In genomic region chr15:65082303-65082958, GRCh38 we compare ENCODE assay signal across 8 cellular contexts. TPM values are rescaled to one million over a fixed set of nuclear protein-coding genes. Genes with fewer than 3 reads are reported as not detected.
DNase-seq lines count a peak whose midpoint lies in the region; ATAC-seq and TF ChIP-seq lines count a peak whose summit lies in the region.

No MANE protein-coding gene starts in this region.

- H3K4me3 Mint-ChIP-seq in GM23338, result peak overlapping the region; percentile 18

- no peaks in the 10 kb centered on the region; the same call in 2 of the 3 replicates for H3K36me3 Mint-ChIP-seq in GM23338 (ENCODE audit: low read depth)

- ATAC-seq in GM23338, result peak; percentile 30
- no peak for ATAC-seq in psoas muscle
- no peak for ATAC-seq in HG03139 (IDR thresholded peaks at IDR 0.05; ENCODE audit: unreplicated experiment)
- no peak for ATAC-seq in gastrocnemius medialis
- no peak for ATAC-seq in GM21381 (IDR thresholded peaks at IDR 0.05; ENCODE audit: unreplicated experiment)

- H3K4me3 ChIP-seq in GM23338, result peak overlapping the region; percentile 42
- H3K4me3 ChIP-seq in NT2/D1 (ENCODE audit: insufficient read length, low read depth), result no peak overlapping the region
- H3K4me3 ChIP-seq in colonic mucosa, result no peak overlapping the region
- H3K4me3 ChIP-seq in psoas muscle, result no peak overlapping the region
- no peak overlapping the region for H3K4me3 ChIP-seq in gastrocnemius medialis

- H3K27ac ChIP-seq in GM23338 (ENCODE audit: low read depth) (peak overlapping the region; percentile 84), colonic mucosa (peak overlapping the region; percentile 25), psoas muscle (peak overlapping the region; percentile 54), gastrocnemius medialis (peak overlapping the region in 1 of 4 donors; percentile 8)

- H3K9ac ChIP-seq in NT2/D1 (ENCODE audit: insufficient read length, low read depth) (peak overlapping the region; percentile 29), colonic mucosa (ENCODE audit: low read depth in 2 of 2, low read length in 2 of 2) (peak overlapping the region in 1 of 2 donors; percentile 27)

- TF ChIP-seq POLR2A in gastrocnemius medialis (IDR thresholded peaks at IDR 0.05), result no peak

- 0 out of 4 replicates have a peak, but pooled peaks of 1 of the 2 experiments have one; percentile 7 for TF ChIP-seq CTCF in GM23338 (conservative IDR thresholded peaks at IDR 0.05; ENCODE audit: low read depth in 2 of 2)
- no peak for TF ChIP-seq CTCF in colonic mucosa (IDR thresholded peaks at IDR 0.05)
- no peak for TF ChIP-seq CTCF in psoas muscle (IDR thresholded peaks at IDR 0.05)
- no peak for TF ChIP-seq CTCF in gastrocnemius medialis (IDR thresholded peaks at IDR 0.05 in 4 of 5, conservative IDR thresholded peaks at IDR 0.05 in 1 of 5)

- intact Hi-C loops in colonic mucosa (cut with DNase I) (loop anchor here (5.0 kb wide), 1 partner anchor 45 kb away; no protein-coding TSS in a partner anchor), psoas muscle (cut with DNase I) (no loop called here), gastrocnemius medialis (cut with DNase I; ENCODE audit: low total_unique reads) (no loop called here)

- peaks cover 67% of the 10 kb centered on the region for H3K4me1 Mint-ChIP-seq in GM23338

- DNase-seq in GM23338 (ENCODE audit: low spot score) (peak; percentile 62), NT2/D1 (ENCODE audit: low read depth, low spot score) (no peak), colonic mucosa (peak; percentile 78), psoas muscle (no peak), gastrocnemius medialis (no peak), NCI-H1105 treated with DMSO at 0.1 percent for 48 hours (lab: John Stamatoyannopoulos, UW) (no peak)

- in situ Hi-C loops in gastrocnemius medialis (cut with MboI; ENCODE audit: low sequenced_read_pairs in 4 of 4), result loop anchor here in 1 of 4 donors (10.0 kb wide), 1 partner anchor 48 kb away; no protein-coding TSS in a partner anchor

- H3K79me2 ChIP-seq in GM23338 (replicated peaks; ENCODE audit: insufficient read depth), result no peaks in the 10 kb centered on the region

- peaks cover 20% of the 10 kb centered on the region for H3K27me3 Mint-ChIP-seq in GM23338 (ENCODE audit: insufficient read depth, low read depth, poor library complexity)

- H4K20me1 ChIP-seq in GM23338 (replicated peaks; ENCODE audit: insufficient read depth), result no peaks in the 10 kb centered on the region

- H3K36me3 ChIP-seq in GM23338 (ENCODE audit: insufficient read depth) (no peaks in the 10 kb centered on the region), NT2/D1 (ENCODE audit: insufficient read depth, insufficient read length, low read length) (no peaks in the 10 kb centered on the region), colonic mucosa (no peaks in the 10 kb centered on the region), psoas muscle (ENCODE audit: insufficient read depth in 1 of 2, low read depth in 1 of 2) (no peaks in the 10 kb centered on the region), gastrocnemius medialis (no peaks in the 10 kb centered on the region)

- H3K4me1 ChIP-seq in GM23338 (ENCODE audit: insufficient read depth) (peaks cover 47% of the 10 kb centered on the region), NT2/D1 (ENCODE audit: insufficient read depth, insufficient read length) (peaks cover 43% of the 10 kb centered on the region), colonic mucosa (peaks cover 8% of the 10 kb centered on the region), psoas muscle (peaks cover 64% of the 10 kb centered on the region), gastrocnemius medialis (peaks cover 18 to 22% of the 10 kb centered on the region in 2 donors)

- peaks cover 3% of the 10 kb centered on the region; the same call in 1 of the 3 replicates for H3K9me3 Mint-ChIP-seq in GM23338

- H3K4me2 ChIP-seq in GM23338, result peak overlapping the region; percentile 75

- 28 to 42% (median 32%) methylated on average over 7 of the region's 7 CpGs for WGBS in psoas muscle, 3 donors

- H3K27ac Mint-ChIP-seq in GM23338, result no peak overlapping the region

- H3K27me3 ChIP-seq in GM23338 (ENCODE audit: insufficient read depth) (0 out of 2 replicates have a peak, but pooled peaks cover 3% of the 10 kb centered on the region), NT2/D1 (ENCODE audit: insufficient read depth, insufficient read length) (no peaks in the 10 kb centered on the region), colonic mucosa (no peaks in the 10 kb centered on the region), psoas muscle (ENCODE audit: insufficient read depth in 3 of 3, low read length in 2 of 3) (no peaks in the 10 kb centered on the region), gastrocnemius medialis (no peaks in the 10 kb centered on the region)

- peak overlapping the region; percentile 80; the same call in 1 of the 2 replicates for H2AFZ ChIP-seq in GM23338

- H3K9me3 ChIP-seq in NT2/D1 (ENCODE audit: insufficient read depth, low read length) (no peaks in the 10 kb centered on the region), colonic mucosa (no peaks in the 10 kb centered on the region), psoas muscle (no peaks in the 10 kb centered on the region), gastrocnemius medialis (no peaks in the 10 kb centered on the region)

- H3K9me2 ChIP-seq in GM23338 (ENCODE audit: insufficient read depth), result no peaks in the 10 kb centered on the region

- peaks cover 29% of the 10 kb centered on the region for H3F3A ChIP-seq in GM23338 (replicated peaks; ENCODE audit: low read depth)

TF ChIP-seq in GM23338, 12 proteins besides CTCF, POLR2A, EP300 and RAD21:
- TF ChIP-seq REST (IDR thresholded peaks at IDR 0.05; ENCODE audit: unreplicated experiment), result no peak
- TF ChIP-seq POLR2AphosphoS5 (IDR thresholded peaks at IDR 0.05; ENCODE audit: low read depth), result 0 out of 2 replicates have a peak, but pooled peaks have one; percentile 32
TF ChIP-seq in GM23338: peak in this region for 1.

RNA-seq across cellular contexts. Expression of gene KBTBD13, which starts 5.9 kb away (rescaled TPM):
- not detected in 2 replicates for total RNA-seq in GM23338 (2014; rRNA removed; shearing (Covaris generic))
- polyA plus RNA-seq in GM23338 (2016; fragmentation: Nextera tagmentation; extraction: Ambion mirVana) (0.09 TPM in 1 of 2 replicates, not detected in the other), psoas muscle (1 to 10 TPM in 2 of 3 donors, under 1 TPM in 1; 0.12 to 5.7 (median 1.2) TPM)
- total RNA-seq in colonic mucosa (not detected), psoas muscle (1 to 10 TPM; 1.3 to 5.7 (median 3.4) TPM), gastrocnemius medialis (1 to 10 TPM in 2 of 4 donors, under 1 TPM in 2; 0.46 to 1.4 (median 1.1) TPM)

RNA-seq across cellular contexts. Expression of gene RASL12, which starts 14.6 kb away (rescaled TPM):
- 20.1 and 27.7 TPM in 2 replicates for total RNA-seq in GM23338 (2014; rRNA removed; shearing (Covaris generic))
- polyA plus RNA-seq in GM23338 (2016; fragmentation: Nextera tagmentation; extraction: Ambion mirVana) (4.5 and 5.4 TPM in 2 replicates), psoas muscle (1 to 10 TPM; 2.6 to 3.0 (median 3.0) TPM)
- total RNA-seq in colonic mucosa (1 to 10 TPM; 3.1 to 6.7 TPM), psoas muscle (1 to 10 TPM; 2.5 to 6.3 (median 3.2) TPM), gastrocnemius medialis (1 to 10 TPM; 2.8 to 8.2 (median 5.4) TPM)

RNA-seq across cellular contexts. Expression of gene UBAP1L, which starts 32.6 kb away (rescaled TPM):
- total RNA-seq in GM23338 (2014; rRNA removed; shearing (Covaris generic)), result 1.4 and 1.5 TPM in 2 replicates
- 0.47 and 0.53 TPM in 2 replicates for polyA plus RNA-seq in GM23338 (2016; fragmentation: Nextera tagmentation; extraction: Ambion mirVana)
- total RNA-seq in colonic mucosa, result 1 to 10 TPM; 1.2 to 3.7 TPM
- total RNA-seq in psoas muscle, result 1 to 10 TPM; 1.1 to 2.8 (median 1.9) TPM
- polyA plus RNA-seq in psoas muscle, result 1 to 10 TPM in 1 of 3 donors, under 1 TPM in 2; 0.79 to 1.1 (median 0.90) TPM
- 1 to 10 TPM in 2 of 4 donors, under 1 TPM in 2; 0.65 to 3.3 (median 1.4) TPM for total RNA-seq in gastrocnemius medialis

RNA-seq across cellular contexts. Expression of gene SLC51B, which starts 37.2 kb away (rescaled TPM):
- total RNA-seq in GM23338 (2014; rRNA removed; shearing (Covaris generic)), result not detected in 2 replicates
- polyA plus RNA-seq in GM23338 (2016; fragmentation: Nextera tagmentation; extraction: Ambion mirVana), result not detected in 2 replicates
- total RNA-seq in colonic mucosa, result 100 to 1,000 TPM in 1 of 2 donors, 10 to 100 TPM in 1; 73.1 to 102 TPM
- total RNA-seq in psoas muscle, result not detected
- polyA plus RNA-seq in psoas muscle, result under 1 TPM in 2 of 3 donors, not detected in 1; 0.04 to 0.07 TPM
- not detected for total RNA-seq in gastrocnemius medialis

RNA-seq across cellular contexts. Expression of gene PDCD7, which starts 51.2 kb away (rescaled TPM):
- 16.5 and 21.2 TPM in 2 replicates for total RNA-seq in GM23338 (2014; rRNA removed; shearing (Covaris generic))
- polyA plus RNA-seq in GM23338 (2016; fragmentation: Nextera tagmentation; extraction: Ambion mirVana) (16.8 and 18.9 TPM in 2 replicates), psoas muscle (10 to 100 TPM in 1 of 3 donors, 1 to 10 TPM in 2; 6.8 to 14.5 (median 9.9) TPM)
- total RNA-seq in colonic mucosa (10 to 100 TPM; 20.7 to 21.2 TPM), psoas muscle (10 to 100 TPM; 12.3 to 22.4 (median 15.7) TPM), gastrocnemius medialis (10 to 100 TPM; 10.4 to 15.7 (median 12.4) TPM)

Comparison
In these comparisons a context has a peak if more than half of its experiments do, and no peak if none do; other contexts are left out.
1. DNase-seq: peak in GM23338 (single experiment) and colonic mucosa (single experiment); none in NT2/D1 (single experiment), psoas muscle (0 of 2), gastrocnemius medialis (0 of 2) and NCI-H1105 treated with DMSO at 0.1 percent for 48 hours (single experiment).